8 cellular contexts compared by ENCODE assay signal in the genomic region with DNA sequence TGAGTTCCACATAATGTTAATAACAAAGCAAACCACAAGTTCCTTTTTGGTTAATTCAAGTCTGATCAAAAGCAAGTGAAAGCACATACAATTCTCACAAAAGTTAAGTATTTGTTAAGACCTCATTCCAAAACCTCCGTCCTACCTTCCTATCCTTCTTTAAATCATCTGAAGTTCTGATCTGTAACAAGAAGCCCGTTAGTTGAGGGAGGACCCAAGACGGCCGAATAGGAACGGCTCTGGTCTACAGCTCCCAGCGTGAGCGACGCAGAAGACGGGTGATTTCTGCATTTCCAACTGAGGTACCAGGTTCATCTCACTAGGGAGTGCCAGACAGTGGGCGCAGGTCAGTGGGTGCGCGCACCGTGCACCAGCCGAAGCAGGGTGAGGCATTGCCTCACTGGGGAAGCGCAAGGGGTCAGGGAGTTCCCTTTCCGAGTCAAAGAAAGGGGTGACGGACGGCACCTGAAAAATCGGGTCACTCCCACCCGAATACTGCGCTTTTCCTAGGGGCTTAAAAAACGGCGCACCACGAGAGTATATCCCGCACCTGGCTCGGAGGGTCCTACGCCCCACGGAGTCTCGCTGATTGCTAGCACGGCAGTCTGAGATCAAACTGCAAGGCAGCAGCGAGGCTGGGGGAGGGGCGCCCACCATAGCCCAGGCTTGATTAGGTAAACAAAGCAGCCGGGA.
DNase-seq lines count a peak whose midpoint lies in the region; ATAC-seq and TF ChIP-seq lines count a peak whose summit lies in the region.
"Not testable (repeated sequence)": the region's sequence is repeated elsewhere in the genome, so short reads cannot be mapped to it uniquely, and the experiment has no call there.

No MANE protein-coding gene starts in this region.

- DNase-seq in NT2/D1 (ENCODE audit: low read depth, low spot score); left ventricle myocardium inferior; right lobe of liver; suprapubic skin (ENCODE audit: low spot score in 2 of 2): not testable (repeated sequence)
- DNase-seq in ovary, result peak in 2 of 5 donors; percentile 26 to 36

- not testable (repeated sequence) for H3K4me1 Mint-ChIP-seq in activated naive CD8-positive, alpha-beta T cell (ENCODE audit: low read depth); dendritic cell treated with granulocyte-macrophage colony-stimulating factor and Interleukin-4, amounts not matched to agents 40 ng/mL and 50 ng/mL, for 4 days (ENCODE audit: low read depth)

- not testable (repeated sequence) for H3K27ac ChIP-seq in left ventricle myocardium inferior (replicated peaks); right lobe of liver; ovary; suprapubic skin

- H3K36me3 ChIP-seq in ES-I3 (ENCODE audit: insufficient read depth, low read length); NT2/D1 (ENCODE audit: insufficient read depth, insufficient read length, low read length); left ventricle myocardium inferior; right lobe of liver; ovary; suprapubic skin: not testable (repeated sequence)

- ATAC-seq in right lobe of liver, result not testable (repeated sequence)

- not testable (repeated sequence) for TF ChIP-seq CTCF in left ventricle myocardium inferior (IDR thresholded peaks at IDR 0.05; ENCODE audit: borderline replicate concordance); right lobe of liver (IDR thresholded peaks at IDR 0.05); ovary (IDR thresholded peaks at IDR 0.05); suprapubic skin (IDR thresholded peaks at IDR 0.05)

- H3K9ac ChIP-seq in ES-I3 (ENCODE audit: low read depth, low read length), result peak overlapping the region; percentile 48; the same call in 1 of the 2 replicates
- not testable (repeated sequence) for H3K9ac ChIP-seq in NT2/D1 (ENCODE audit: insufficient read length, low read depth)

- not testable (repeated sequence) for H3K27me3 ChIP-seq in NT2/D1 (ENCODE audit: insufficient read depth, insufficient read length); left ventricle myocardium inferior (ENCODE audit: low read depth); right lobe of liver; ovary; suprapubic skin

- intact Hi-C loops in dendritic cell treated with granulocyte-macrophage colony-stimulating factor and Interleukin-4, amounts not matched to agents 40 ng/mL and 50 ng/mL, for 4 days (cut with micrococcal nuclease); left ventricle myocardium inferior (cut with micrococcal nuclease); right lobe of liver (cut with DNase I); ovary (cut with DNase I): not testable (repeated sequence)

- TF ChIP-seq POLR2A in right lobe of liver (IDR thresholded peaks at IDR 0.05); ovary (IDR thresholded peaks at IDR 0.05); suprapubic skin (IDR thresholded peaks at IDR 0.05): not testable (repeated sequence)

- H3K9me3 ChIP-seq in ES-I3 (ENCODE audit: control insufficient read depth, insufficient read depth, low read length); NT2/D1 (ENCODE audit: insufficient read depth, low read length); left ventricle myocardium inferior (replicated peaks); right lobe of liver; ovary; suprapubic skin: not testable (repeated sequence)

- WGBS in right lobe of liver (ENCODE audit: insufficient coverage, low coverage, low lambda C conversion rate, missing lambda C conversion rate), result 13% methylated on average over 25 of the region's 33 CpGs
- WGBS in ovary, 3 donors, result 19 to 30% (median 26%) methylated on average over 30 to 33 of the region's 33 CpGs
- 29% methylated on average over 20 of the region's 33 CpGs for WGBS in suprapubic skin

- H3K36me3 Mint-ChIP-seq in activated naive CD8-positive, alpha-beta T cell; dendritic cell treated with granulocyte-macrophage colony-stimulating factor and Interleukin-4, amounts not matched to agents 40 ng/mL and 50 ng/mL, for 4 days (ENCODE audit: low read depth): not testable (repeated sequence)

- not testable (repeated sequence) for H3K27ac Mint-ChIP-seq in activated naive CD8-positive, alpha-beta T cell; dendritic cell treated with granulocyte-macrophage colony-stimulating factor and Interleukin-4, amounts not matched to agents 40 ng/mL and 50 ng/mL, for 4 days

- H3K27me3 Mint-ChIP-seq in activated naive CD8-positive, alpha-beta T cell; dendritic cell treated with granulocyte-macrophage colony-stimulating factor and Interleukin-4, amounts not matched to agents 40 ng/mL and 50 ng/mL, for 4 days: not testable (repeated sequence)

- TF ChIP-seq EP300 in ovary (IDR thresholded peaks at IDR 0.05); suprapubic skin (IDR thresholded peaks at IDR 0.05): not testable (repeated sequence)

- peak overlapping the region; percentile 66 for H3K4me3 Mint-ChIP-seq in activated naive CD8-positive, alpha-beta T cell
- peak overlapping the region; percentile 39 for H3K4me3 Mint-ChIP-seq in dendritic cell treated with granulocyte-macrophage colony-stimulating factor and Interleukin-4, amounts not matched to agents 40 ng/mL and 50 ng/mL, for 4 days

- not testable (repeated sequence) for H3K9me3 Mint-ChIP-seq in activated naive CD8-positive, alpha-beta T cell (ENCODE audit: low read depth); dendritic cell treated with granulocyte-macrophage colony-stimulating factor and Interleukin-4, amounts not matched to agents 40 ng/mL and 50 ng/mL, for 4 days

- H3K4me1 ChIP-seq in ES-I3 (ENCODE audit: insufficient read depth, low read length); NT2/D1 (ENCODE audit: insufficient read depth, insufficient read length); left ventricle myocardium inferior; right lobe of liver; ovary (ENCODE audit: insufficient read depth); suprapubic skin: not testable (repeated sequence)

- H3K4me3 ChIP-seq in NT2/D1 (ENCODE audit: insufficient read length, low read depth) (peak overlapping the region; percentile 19), left ventricle myocardium inferior (peak overlapping the region; percentile 55), right lobe of liver (peak overlapping the region in 2 of 3 donors; percentile 25 to 38), ovary (peak overlapping the region; percentile 27), suprapubic skin (peak overlapping the region; percentile 5)

Comparison
In these comparisons a context has a peak if more than half of its experiments do, and no peak if none do; other contexts are left out.
1. H3K4me3 ChIP-seq: peak in every context shown above with its lines; median percentile 55 in left ventricle myocardium inferior; 32 in right lobe of liver; 27 in ovary; 19 in NT2/D1; 5 in suprapubic skin.